In the genomic region with DNA sequence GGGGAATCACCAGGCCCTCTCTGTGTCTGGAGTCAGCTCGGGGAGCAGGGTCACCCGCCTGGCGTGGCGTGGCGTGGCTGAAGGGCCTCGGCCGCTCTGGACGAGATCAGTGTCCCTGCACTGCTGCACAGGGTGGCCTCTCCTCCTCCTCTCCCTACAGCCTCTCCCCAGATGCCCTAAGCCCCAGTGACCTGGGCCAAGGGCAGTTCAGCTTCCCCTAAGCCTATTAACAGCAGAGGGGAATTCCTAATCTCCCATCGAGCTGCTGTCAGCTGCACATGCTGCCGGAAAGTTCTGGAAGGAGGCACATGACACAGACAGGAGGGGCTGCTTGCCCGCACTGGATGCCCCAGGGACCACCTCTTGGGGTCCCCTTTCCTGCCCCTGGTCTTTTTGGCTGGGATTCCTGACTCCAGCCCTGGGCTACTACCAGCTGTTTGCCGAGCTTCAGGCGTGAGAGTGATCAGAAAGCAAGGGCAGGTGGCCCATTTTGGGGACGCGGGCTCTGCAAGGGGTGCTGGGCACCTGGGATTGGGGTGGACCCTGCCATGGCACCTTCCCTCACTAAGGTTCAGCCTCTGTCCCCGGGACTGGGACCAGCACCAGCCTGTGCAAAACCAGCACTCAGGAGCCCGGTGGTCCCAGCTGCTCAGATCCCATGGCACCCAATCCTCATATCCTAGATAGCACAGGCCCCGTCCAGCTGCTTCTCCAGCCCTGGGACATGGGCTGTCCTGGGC, we compare ENCODE assay signal across 1 cellular context.
A peak's percentile ranks its signal among the peaks of the same experiment; 100 is the strongest.
TF ChIP-seq lines count a peak whose summit lies in the region.

No MANE protein-coding gene starts in this region.

TF ChIP-seq in HepG2, 621 proteins besides CTCF, POLR2A, EP300 and RAD21 (continued from another document and continues in another):
- TF ChIP-seq HOMEZ (CRISPR knock-in tag; IDR thresholded peaks at IDR 0.05; ENCODE audit: low read depth): no peak
- TF ChIP-seq ESRRA (CRISPR knock-in tag; IDR thresholded peaks at IDR 0.05; ENCODE audit: low read depth): peak; percentile 68
- peak; percentile 65 for TF ChIP-seq TFE3 (CRISPR knock-in tag; IDR thresholded peaks at IDR 0.05)
- TF ChIP-seq ELF4 (CRISPR knock-in tag; IDR thresholded peaks at IDR 0.05; ENCODE audit: borderline replicate concordance): no peak
- TF ChIP-seq ZBTB14 (CRISPR knock-in tag; IDR thresholded peaks at IDR 0.05): no peak
- no peak for TF ChIP-seq ZBTB3 (CRISPR knock-in tag; IDR thresholded peaks at IDR 0.05; ENCODE audit: borderline replicate concordance, low read depth)
- TF ChIP-seq MAX (IDR thresholded peaks at IDR 0.05): peak; percentile 83
- TF ChIP-seq ZNF883 (CRISPR knock-in tag; IDR thresholded peaks at IDR 0.05; ENCODE audit: not compliant biosample characterization): peak; percentile 47
- 0 out of 2 replicates have a peak, but pooled peaks have one; percentile 25 for TF ChIP-seq ARNTL (CRISPR knock-in tag; IDR thresholded peaks at IDR 0.05)
- TF ChIP-seq CENPX (CRISPR knock-in tag; IDR thresholded peaks at IDR 0.05): no peak
- TF ChIP-seq, protein P1, sequence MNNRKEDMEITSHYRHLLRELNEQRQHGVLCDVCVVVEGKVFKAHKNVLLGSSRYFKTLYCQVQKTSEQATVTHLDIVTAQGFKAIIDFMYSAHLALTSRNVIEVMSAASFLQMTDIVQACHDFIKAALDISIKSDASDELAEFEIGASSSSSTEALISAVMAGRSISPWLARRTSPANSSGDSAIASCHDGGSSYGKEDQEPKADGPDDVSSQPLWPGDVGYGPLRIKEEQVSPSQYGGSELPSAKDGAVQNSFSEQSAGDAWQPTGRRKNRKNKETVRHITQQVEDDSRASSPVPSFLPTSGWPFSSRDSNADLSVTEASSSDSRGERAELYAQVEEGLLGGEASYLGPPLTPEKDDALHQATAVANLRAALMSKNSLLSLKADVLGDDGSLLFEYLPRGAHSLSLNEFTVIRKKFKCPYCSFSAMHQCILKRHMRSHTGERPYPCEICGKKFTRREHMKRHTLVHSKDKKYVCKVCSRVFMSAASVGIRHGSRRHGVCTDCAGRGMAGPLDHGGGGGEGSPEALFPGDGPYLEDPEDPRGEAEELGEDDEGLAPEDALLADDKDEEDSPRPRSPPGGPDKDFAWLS (CRISPR knock-in tag; IDR thresholded peaks at IDR 0.05; ENCODE audit: borderline replicate concordance): no peak
- TF ChIP-seq ZNF674 (CRISPR knock-in tag; IDR thresholded peaks at IDR 0.05; ENCODE audit: low read depth): no peak
- TF ChIP-seq SP5 (CRISPR knock-in tag; IDR thresholded peaks at IDR 0.05; ENCODE audit: borderline replicate concordance, low read depth): no peak
- TF ChIP-seq ZNF513 (CRISPR knock-in tag; conservative IDR thresholded peaks at IDR 0.05): no peak
- TF ChIP-seq MIXL1 (CRISPR knock-in tag; IDR thresholded peaks at IDR 0.05): peak; percentile 93
- no peak for TF ChIP-seq ZNF839 (CRISPR knock-in tag; IDR thresholded peaks at IDR 0.05; ENCODE audit: borderline replicate concordance)
- no peak for TF ChIP-seq CHD2 (IDR thresholded peaks at IDR 0.05; ENCODE audit: low read depth, low read length)
- TF ChIP-seq NAIF1 (CRISPR knock-in tag; IDR thresholded peaks at IDR 0.05; ENCODE audit: borderline replicate concordance): no peak
- TF ChIP-seq SNAPC2 (CRISPR knock-in tag; IDR thresholded peaks at IDR 0.05): no peak
- TF ChIP-seq, protein P2, sequence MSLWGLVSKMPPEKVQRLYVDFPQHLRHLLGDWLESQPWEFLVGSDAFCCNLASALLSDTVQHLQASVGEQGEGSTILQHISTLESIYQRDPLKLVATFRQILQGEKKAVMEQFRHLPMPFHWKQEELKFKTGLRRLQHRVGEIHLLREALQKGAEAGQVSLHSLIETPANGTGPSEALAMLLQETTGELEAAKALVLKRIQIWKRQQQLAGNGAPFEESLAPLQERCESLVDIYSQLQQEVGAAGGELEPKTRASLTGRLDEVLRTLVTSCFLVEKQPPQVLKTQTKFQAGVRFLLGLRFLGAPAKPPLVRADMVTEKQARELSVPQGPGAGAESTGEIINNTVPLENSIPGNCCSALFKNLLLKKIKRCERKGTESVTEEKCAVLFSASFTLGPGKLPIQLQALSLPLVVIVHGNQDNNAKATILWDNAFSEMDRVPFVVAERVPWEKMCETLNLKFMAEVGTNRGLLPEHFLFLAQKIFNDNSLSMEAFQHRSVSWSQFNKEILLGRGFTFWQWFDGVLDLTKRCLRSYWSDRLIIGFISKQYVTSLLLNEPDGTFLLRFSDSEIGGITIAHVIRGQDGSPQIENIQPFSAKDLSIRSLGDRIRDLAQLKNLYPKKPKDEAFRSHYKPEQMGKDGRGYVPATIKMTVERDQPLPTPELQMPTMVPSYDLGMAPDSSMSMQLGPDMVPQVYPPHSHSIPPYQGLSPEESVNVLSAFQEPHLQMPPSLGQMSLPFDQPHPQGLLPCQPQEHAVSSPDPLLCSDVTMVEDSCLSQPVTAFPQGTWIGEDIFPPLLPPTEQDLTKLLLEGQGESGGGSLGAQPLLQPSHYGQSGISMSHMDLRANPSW (CRISPR knock-in tag; IDR thresholded peaks at IDR 0.05; ENCODE audit: borderline replicate concordance): no peak
- TF ChIP-seq ZNF672 (CRISPR knock-in tag; IDR thresholded peaks at IDR 0.05): no peak
- no peak for TF ChIP-seq SMC3 (IDR thresholded peaks at IDR 0.05; ENCODE audit: low read length)
- peak; percentile 26; the same call in 1 of the 2 replicates for TF ChIP-seq ZFY (CRISPR knock-in tag; IDR thresholded peaks at IDR 0.05)
- TF ChIP-seq EHMT2 (IDR thresholded peaks at IDR 0.05; ENCODE audit: borderline replicate concordance, low read depth, low read length): no peak
- peak; percentile 61; the same call in 1 of the 2 replicates for TF ChIP-seq SPEN (CRISPR knock-in tag; IDR thresholded peaks at IDR 0.05; ENCODE audit: low read depth)
- TF ChIP-seq TOE1 (CRISPR knock-in tag; IDR thresholded peaks at IDR 0.05): no peak
- peak; percentile 77; the same call in 1 of the 2 replicates for TF ChIP-seq MEIS1 (CRISPR knock-in tag; IDR thresholded peaks at IDR 0.05; ENCODE audit: borderline replicate concordance)
- TF ChIP-seq IKZF1 (IDR thresholded peaks at IDR 0.05): no peak
- TF ChIP-seq HNF4A (CRISPR knock-in tag; IDR thresholded peaks at IDR 0.05): no peak
- TF ChIP-seq, protein P3, sequence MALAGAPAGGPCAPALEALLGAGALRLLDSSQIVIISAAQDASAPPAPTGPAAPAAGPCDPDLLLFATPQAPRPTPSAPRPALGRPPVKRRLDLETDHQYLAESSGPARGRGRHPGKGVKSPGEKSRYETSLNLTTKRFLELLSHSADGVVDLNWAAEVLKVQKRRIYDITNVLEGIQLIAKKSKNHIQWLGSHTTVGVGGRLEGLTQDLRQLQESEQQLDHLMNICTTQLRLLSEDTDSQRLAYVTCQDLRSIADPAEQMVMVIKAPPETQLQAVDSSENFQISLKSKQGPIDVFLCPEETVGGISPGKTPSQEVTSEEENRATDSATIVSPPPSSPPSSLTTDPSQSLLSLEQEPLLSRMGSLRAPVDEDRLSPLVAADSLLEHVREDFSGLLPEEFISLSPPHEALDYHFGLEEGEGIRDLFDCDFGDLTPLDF (CRISPR knock-in tag; IDR thresholded peaks at IDR 0.05): no peak
- no peak for TF ChIP-seq ZNF615 (CRISPR knock-in tag; IDR thresholded peaks at IDR 0.05; ENCODE audit: borderline replicate concordance)
- TF ChIP-seq ELF1 (CRISPR knock-in tag; IDR thresholded peaks at IDR 0.05): 0 out of 2 replicates have a peak, but pooled peaks have one; percentile 10
- no peak for TF ChIP-seq NKX3-1 (CRISPR knock-in tag; IDR thresholded peaks at IDR 0.05)
- TF ChIP-seq RAD51 (IDR thresholded peaks at IDR 0.05; ENCODE audit: borderline replicate concordance): no peak
- no peak for TF ChIP-seq CBX5 (CRISPR knock-in tag; IDR thresholded peaks at IDR 0.05; ENCODE audit: borderline replicate concordance)
- no peak for TF ChIP-seq JUND (CRISPR knock-in tag; IDR thresholded peaks at IDR 0.05)
- TF ChIP-seq NFKB2 (CRISPR knock-in tag; IDR thresholded peaks at IDR 0.05; ENCODE audit: borderline replicate concordance): peak; percentile 43; the same call in 1 of the 2 replicates
- no peak for TF ChIP-seq NR1H2 (CRISPR knock-in tag; IDR thresholded peaks at IDR 0.05; ENCODE audit: borderline replicate concordance, low read depth)
- no peak for TF ChIP-seq SKI (IDR thresholded peaks at IDR 0.05; ENCODE audit: partially characterized antibody)
- no peak for TF ChIP-seq TCF12 (IDR thresholded peaks at IDR 0.05)
- no peak for TF ChIP-seq TCF12 (CRISPR knock-in tag; IDR thresholded peaks at IDR 0.05)
- TF ChIP-seq ZNF724P (CRISPR knock-in tag; IDR thresholded peaks at IDR 0.05; ENCODE audit: borderline replicate concordance): no peak
- TF ChIP-seq, protein P4, sequence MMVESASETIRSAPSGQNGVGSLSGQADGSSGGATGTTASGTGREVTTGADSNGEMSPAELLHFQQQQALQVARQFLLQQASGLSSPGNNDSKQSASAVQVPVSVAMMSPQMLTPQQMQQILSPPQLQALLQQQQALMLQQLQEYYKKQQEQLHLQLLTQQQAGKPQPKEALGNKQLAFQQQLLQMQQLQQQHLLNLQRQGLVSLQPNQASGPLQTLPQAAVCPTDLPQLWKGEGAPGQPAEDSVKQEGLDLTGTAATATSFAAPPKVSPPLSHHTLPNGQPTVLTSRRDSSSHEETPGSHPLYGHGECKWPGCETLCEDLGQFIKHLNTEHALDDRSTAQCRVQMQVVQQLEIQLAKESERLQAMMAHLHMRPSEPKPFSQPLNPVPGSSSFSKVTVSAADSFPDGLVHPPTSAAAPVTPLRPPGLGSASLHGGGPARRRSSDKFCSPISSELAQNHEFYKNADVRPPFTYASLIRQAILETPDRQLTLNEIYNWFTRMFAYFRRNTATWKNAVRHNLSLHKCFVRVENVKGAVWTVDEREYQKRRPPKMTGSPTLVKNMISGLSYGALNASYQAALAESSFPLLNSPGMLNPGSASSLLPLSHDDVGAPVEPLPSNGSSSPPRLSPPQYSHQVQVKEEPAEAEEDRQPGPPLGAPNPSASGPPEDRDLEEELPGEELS (CRISPR knock-in tag; IDR thresholded peaks at IDR 0.05): no peak
- peak; percentile 38 for TF ChIP-seq ASH2L (IDR thresholded peaks at IDR 0.05; ENCODE audit: insufficient read length, low read depth, low read length)
- no peak for TF ChIP-seq ZNF484 (CRISPR knock-in tag; IDR thresholded peaks at IDR 0.05; ENCODE audit: borderline replicate concordance, low read depth)
- TF ChIP-seq ZNF337 (CRISPR knock-in tag; IDR thresholded peaks at IDR 0.05; ENCODE audit: borderline replicate concordance, low read depth): no peak
- TF ChIP-seq U2AF1 (optimal IDR thresholded peaks at IDR 0.05; ENCODE audit: low read depth, low read length): no peak
- TF ChIP-seq ARNT2 (CRISPR knock-in tag; IDR thresholded peaks at IDR 0.05; ENCODE audit: low read depth): no peak
- no peak for TF ChIP-seq ZNF710 (CRISPR knock-in tag; IDR thresholded peaks at IDR 0.05; ENCODE audit: borderline replicate concordance)
